In genomic region chr10:132607491-132607890, GRCh38 we compare ENCODE assay signal across 10 cellular contexts.
"Had no signal": no experiment of that assay in that cellular context is flagged by ENCODE, and none has a peak within 500 bp of the region (broad histone marks: within the 10 kb centered on the region; RNA-seq: fewer than 3 reads in every experiment).

No MANE protein-coding gene starts in this region.

- H3K36me3 ChIP-seq: ovary, stomach, vagina had no signal

- DNase-seq: activated naive CD4-positive, alpha-beta T cell treated with Interleukin-2 at 50 U/mL for 16 hours; immature natural killer cell; nephron progenitor cell had no signal

- H3K4me3 ChIP-seq: body of pancreas, ovary, skin epidermis had no signal

- ATAC-seq: body of pancreas, esophagus mucosa had no signal

- H3K9me3 ChIP-seq: body of pancreas, ovary, stomach, tibial artery, vagina had no signal

- H3K27ac ChIP-seq: body of pancreas, skin epidermis, vagina had no signal

- H3K27me3 ChIP-seq: body of pancreas, ovary, stomach, tibial artery, vagina had no signal
